Comparison of ENCODE assay signal across 9 cellular contexts in the genomic region with DNA sequence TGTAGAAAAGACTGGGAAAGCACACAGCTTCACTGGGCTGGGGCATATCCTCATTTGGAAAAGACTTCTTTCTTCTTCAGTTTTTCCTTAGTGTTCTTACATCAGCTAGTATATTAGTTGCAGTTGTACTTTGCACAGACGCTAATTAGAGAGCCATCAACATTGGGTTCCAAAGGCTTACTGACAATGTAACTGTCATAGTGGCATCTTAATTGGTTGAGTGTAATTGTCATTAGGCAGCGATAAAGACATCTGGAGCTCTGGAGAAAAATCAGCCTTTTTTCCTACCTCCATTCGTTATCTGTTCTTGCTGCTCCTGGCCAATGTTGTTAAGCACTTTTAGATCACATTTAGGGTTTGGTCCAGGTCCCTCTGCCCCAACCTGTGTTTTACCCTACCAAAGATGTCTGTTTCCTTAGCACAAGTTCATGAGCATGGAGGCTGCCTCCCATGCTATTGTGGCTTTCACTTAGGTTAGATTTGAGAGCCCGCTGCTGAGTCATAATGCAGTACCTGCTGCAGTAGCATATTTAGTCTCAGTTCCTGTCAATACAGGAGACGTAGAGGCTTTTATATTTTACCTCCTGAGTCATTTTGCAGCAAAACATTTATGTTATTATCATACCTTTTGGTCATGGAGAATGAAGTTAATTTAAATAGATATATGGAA. TPM values are rescaled to one million over a fixed set of nuclear protein-coding genes. Genes with fewer than 3 reads are reported as not detected.
DNase-seq lines count a peak whose midpoint lies in the region; ATAC-seq lines count a peak whose summit lies in the region.
"Had no signal": no experiment of that assay in that cellular context is flagged by ENCODE, and none has a peak within 500 bp of the region (broad histone marks: within the 10 kb centered on the region; RNA-seq: fewer than 3 reads in every experiment).

No MANE protein-coding gene starts in this region.

- peak overlapping the region in 1 of 2 donors; percentile 74 for H3K4me3 Mint-ChIP-seq in activated T-cell treated with anti-CD3 and anti-CD28 coated beads, Interleukin-2, amount 50 U/mL, for 72 hours
- H3K4me3 Mint-ChIP-seq: CD14-positive monocyte had no signal

- H3K27me3 Mint-ChIP-seq in activated T-cell treated with anti-CD3 and anti-CD28 coated beads, Interleukin-2, amount 50 U/mL, for 72 hours (ENCODE audit: low read depth) = no peaks in the 10 kb centered on the region

- peaks cover 0 to 1% of the 10 kb centered on the region in 2 donors for H3K36me3 Mint-ChIP-seq in activated T-cell treated with anti-CD3 and anti-CD28 coated beads, Interleukin-2, amount 50 U/mL, for 72 hours (ENCODE audit: insufficient read depth in 2 of 2)

- peak overlapping the region; percentile 75 for H3K27ac Mint-ChIP-seq in activated T-cell treated with anti-CD3 and anti-CD28 coated beads, Interleukin-2, amount 50 U/mL, for 72 hours
- H3K27ac Mint-ChIP-seq: CD14-positive monocyte had no signal

- H3K4me1 Mint-ChIP-seq in activated T-cell treated with anti-CD3 and anti-CD28 coated beads, Interleukin-2, amount 50 U/mL, for 72 hours (ENCODE audit: low read depth) = peaks cover 53% of the 10 kb centered on the region

- H3K9me3 Mint-ChIP-seq in activated T-cell treated with anti-CD3 and anti-CD28 coated beads, Interleukin-2, amount 50 U/mL, for 72 hours = no peaks in the 10 kb centered on the region
- H3K9me3 Mint-ChIP-seq: CD14-positive monocyte had no signal

- intact Hi-C loops in left ventricle myocardium superior (cut with micrococcal nuclease) (no loop called here), Right ventricle myocardium superior (cut with DNase I) (no loop called here)

- DNase-seq in left ventricle myocardium superior (no peak), Right ventricle myocardium superior (no peak), NCI-H1417 treated with DMSO at 0.1 percent for 48 hours (lab: John Stamatoyannopoulos, UW) (no peak), GF-D8 (lab: John Stamatoyannopoulos, UW) (no peak), NCI-H345 (lab: John Stamatoyannopoulos, UW) (no peak)
- DNase-seq in activated T-cell treated with anti-CD3 and anti-CD28 coated beads, Interleukin-2, amount 50 U/mL, for 72 hours = peak; percentile 75 to 76
- DNase-seq in stimulated activated naive CD8-positive, alpha-beta T cell treated with anti-CD3 and anti-CD28 coated beads, Interleukin-15, Interleukin-2, amounts not matched to agents 100 U/mL and 50 U/mL, for 24 hours = peak; percentile 27

- ATAC-seq in left ventricle myocardium superior = peak; percentile 15
- no peak for ATAC-seq in Right ventricle myocardium superior (ENCODE audit: poor library complexity)
- peak; percentile 97 for ATAC-seq in HG03064 (IDR thresholded peaks at IDR 0.05; ENCODE audit: low read depth, unreplicated experiment)
- peak; percentile 87 to 92 for ATAC-seq in activated T-cell treated with anti-CD3 and anti-CD28 coated beads, Interleukin-2, amount 50 U/mL, for 72 hours (replicated peaks in 1 of 2)
- ATAC-seq in stimulated activated naive CD8-positive, alpha-beta T cell treated with anti-CD3 and anti-CD28 coated beads, Interleukin-15, Interleukin-2, amounts not matched to agents 100 U/mL and 50 U/mL, for 24 hours = peak; percentile 90

RNA-seq across cellular contexts. Expression of gene FBXW8, which starts 49.2 kb away (rescaled TPM):
- total RNA-seq in left ventricle myocardium superior = 5.1 TPM
- total RNA-seq in Right ventricle myocardium superior = 5.5 TPM
- total RNA-seq in activated T-cell treated with anti-CD3 and anti-CD28 coated beads, Interleukin-2, amount 50 U/mL, for 72 hours = 10 to 100 TPM; 10.0 to 10.4 TPM

Comparison
In these comparisons a context has a peak if more than half of its experiments do, and no peak if none do; other contexts are left out.
1. DNase-seq: peak in activated T-cell treated with anti-CD3 and anti-CD28 coated beads, Interleukin-2, amount 50 U/mL, for 72 hours (2 of 2) and stimulated activated naive CD8-positive, alpha-beta T cell treated with anti-CD3 and anti-CD28 coated beads, Interleukin-15, Interleukin-2, amounts not matched to agents 100 U/mL and 50 U/mL, for 24 hours (single experiment); none in left ventricle myocardium superior (single experiment), Right ventricle myocardium superior (single experiment), NCI-H1417 treated with DMSO at 0.1 percent for 48 hours (single experiment), GF-D8 (single experiment) and NCI-H345 (single experiment).